In genomic region chr11:33772300-33772699, GRCh38 we compare ENCODE assay signal across 1 cellular context.
TF ChIP-seq lines count a peak whose summit lies in the region.

No MANE protein-coding gene starts in this region.

TF ChIP-seq in HCT116, 20 proteins besides CTCF, POLR2A, EP300 and RAD21:
- TF ChIP-seq ZFX (IDR thresholded peaks at IDR 0.05), result no peak
- TF ChIP-seq YY1 (IDR thresholded peaks at IDR 0.05; ENCODE audit: extremely low read depth, insufficient replicate concordance, low read depth, low read length), result no peak
- TF ChIP-seq SP1 (IDR thresholded peaks at IDR 0.05; ENCODE audit: low read depth), result no peak
- TF ChIP-seq MAX (IDR thresholded peaks at IDR 0.05), result no peak
- TF ChIP-seq REST (IDR thresholded peaks at IDR 0.05; ENCODE audit: low read depth), result no peak
- no peak for TF ChIP-seq POLR2AphosphoS5 (IDR thresholded peaks at IDR 0.05; ENCODE audit: low read depth, low read length)
- no peak for TF ChIP-seq ZBTB33 (IDR thresholded peaks at IDR 0.05; ENCODE audit: extremely low read depth, insufficient replicate concordance, low read length)
- no peak for TF ChIP-seq EGR1 (IDR thresholded peaks at IDR 0.05; ENCODE audit: low read depth)
- TF ChIP-seq SIN3A (IDR thresholded peaks at IDR 0.05; ENCODE audit: low read depth), result no peak
- no peak for TF ChIP-seq EZH2 (IDR thresholded peaks at IDR 0.05)
- no peak for TF ChIP-seq ATF3 (IDR thresholded peaks at IDR 0.05)
- TF ChIP-seq CEBPB (IDR thresholded peaks at IDR 0.05; ENCODE audit: low read depth), result no peak
- no peak for TF ChIP-seq CBX3 (IDR thresholded peaks at IDR 0.05; ENCODE audit: low read depth)
- TF ChIP-seq EZH2phosphoT487 (IDR thresholded peaks at IDR 0.05; ENCODE audit: borderline replicate concordance), result no peak
- TF ChIP-seq ELF1 (IDR thresholded peaks at IDR 0.05; ENCODE audit: borderline replicate concordance, low read depth), result no peak
- no peak for TF ChIP-seq FOSL1 (IDR thresholded peaks at IDR 0.05; ENCODE audit: low read depth)
- no peak for TF ChIP-seq ZNF274 (IDR thresholded peaks at IDR 0.05; ENCODE audit: low read depth, low read length)
- TF ChIP-seq JUND (IDR thresholded peaks at IDR 0.05), result no peak
